Comparison of ENCODE assay signal across 5 cellular contexts in the genomic region with DNA sequence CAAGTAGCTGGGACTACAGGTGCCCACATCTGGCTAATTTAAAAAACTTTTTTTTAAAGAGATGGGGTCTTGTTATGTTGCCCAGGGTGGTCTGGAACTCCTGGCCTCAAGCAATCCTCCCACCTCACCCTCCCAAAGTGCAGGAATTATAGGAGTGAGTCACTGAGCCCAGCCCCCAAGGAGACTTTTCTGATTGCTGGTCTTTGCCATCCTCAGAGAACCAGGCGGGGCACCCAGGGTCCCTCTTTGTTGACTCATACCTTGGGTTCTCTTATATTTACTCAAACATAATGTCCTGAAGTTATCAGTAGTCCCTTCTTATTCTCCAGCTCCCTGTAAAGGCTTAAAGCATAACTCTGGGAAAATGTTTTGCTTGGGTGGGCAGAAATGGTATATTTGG.
"Had no signal": no experiment of that assay in that cellular context is flagged by ENCODE, and none has a peak within 500 bp of the region (broad histone marks: within the 10 kb centered on the region; RNA-seq: fewer than 3 reads in every experiment).

No MANE protein-coding gene starts in this region.

- DNase-seq: H9, HCEC 1CT had no signal

- H3K4me2 ChIP-seq: GM23338 had no signal

- ATAC-seq: GM23338, HepG2 had no signal

- H3K4me3 ChIP-seq: GM23338 had no signal

- H3K27ac ChIP-seq: HL-60 had no signal

- H2AFZ ChIP-seq: GM23338 had no signal
